Comparison of ENCODE assay signal across 1 cellular context in the genomic region with DNA sequence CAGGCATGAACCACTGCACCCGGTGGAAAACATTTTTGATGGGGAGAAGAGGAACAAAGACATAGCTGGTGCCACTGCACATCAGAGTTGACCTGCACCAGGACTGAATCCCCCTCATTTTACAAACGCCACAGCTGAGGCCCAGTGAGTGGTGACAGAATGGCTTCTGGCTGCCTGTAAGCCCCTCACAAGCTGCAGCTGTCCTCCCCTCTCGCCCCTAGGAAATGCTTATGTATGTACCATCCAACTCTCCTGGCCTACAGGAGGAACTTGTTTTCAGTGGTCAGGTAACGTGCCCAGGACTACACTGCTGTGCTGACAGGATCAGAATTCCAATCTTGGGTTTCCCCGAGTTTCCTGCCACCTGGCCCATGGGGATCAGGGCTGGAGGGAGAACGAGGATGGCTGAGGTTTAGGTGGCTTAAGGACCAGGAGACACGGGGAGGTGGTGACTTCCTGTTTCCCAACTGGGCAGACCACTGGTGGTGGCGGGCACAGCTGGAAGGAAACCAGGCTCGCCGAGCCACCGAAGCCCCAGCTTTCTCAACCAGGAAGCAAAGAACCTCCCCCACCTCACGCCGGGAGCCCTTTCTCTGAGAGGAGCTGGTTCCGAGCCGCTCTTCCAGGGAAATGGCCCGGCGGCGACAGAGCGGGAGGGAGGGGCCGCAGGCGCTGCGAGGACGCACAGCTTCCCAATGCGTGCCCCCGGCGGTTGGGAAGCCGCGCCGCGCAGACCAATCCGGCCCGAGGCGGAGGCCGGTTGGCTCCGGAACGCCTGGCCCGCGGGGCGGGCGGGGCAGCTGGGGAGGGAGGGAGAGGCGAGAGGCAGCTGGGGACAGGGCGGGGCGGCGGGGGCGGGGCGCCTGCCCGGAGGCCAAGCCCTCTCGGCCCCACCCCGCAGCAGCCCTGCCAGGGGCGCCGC.
TF ChIP-seq lines count a peak whose summit lies in the region.

No MANE protein-coding gene starts in this region.

TF ChIP-seq in K562, 482 proteins besides CTCF, POLR2A, EP300 and RAD21 (continued from another document and continues in another):
- TF ChIP-seq, protein P1, sequence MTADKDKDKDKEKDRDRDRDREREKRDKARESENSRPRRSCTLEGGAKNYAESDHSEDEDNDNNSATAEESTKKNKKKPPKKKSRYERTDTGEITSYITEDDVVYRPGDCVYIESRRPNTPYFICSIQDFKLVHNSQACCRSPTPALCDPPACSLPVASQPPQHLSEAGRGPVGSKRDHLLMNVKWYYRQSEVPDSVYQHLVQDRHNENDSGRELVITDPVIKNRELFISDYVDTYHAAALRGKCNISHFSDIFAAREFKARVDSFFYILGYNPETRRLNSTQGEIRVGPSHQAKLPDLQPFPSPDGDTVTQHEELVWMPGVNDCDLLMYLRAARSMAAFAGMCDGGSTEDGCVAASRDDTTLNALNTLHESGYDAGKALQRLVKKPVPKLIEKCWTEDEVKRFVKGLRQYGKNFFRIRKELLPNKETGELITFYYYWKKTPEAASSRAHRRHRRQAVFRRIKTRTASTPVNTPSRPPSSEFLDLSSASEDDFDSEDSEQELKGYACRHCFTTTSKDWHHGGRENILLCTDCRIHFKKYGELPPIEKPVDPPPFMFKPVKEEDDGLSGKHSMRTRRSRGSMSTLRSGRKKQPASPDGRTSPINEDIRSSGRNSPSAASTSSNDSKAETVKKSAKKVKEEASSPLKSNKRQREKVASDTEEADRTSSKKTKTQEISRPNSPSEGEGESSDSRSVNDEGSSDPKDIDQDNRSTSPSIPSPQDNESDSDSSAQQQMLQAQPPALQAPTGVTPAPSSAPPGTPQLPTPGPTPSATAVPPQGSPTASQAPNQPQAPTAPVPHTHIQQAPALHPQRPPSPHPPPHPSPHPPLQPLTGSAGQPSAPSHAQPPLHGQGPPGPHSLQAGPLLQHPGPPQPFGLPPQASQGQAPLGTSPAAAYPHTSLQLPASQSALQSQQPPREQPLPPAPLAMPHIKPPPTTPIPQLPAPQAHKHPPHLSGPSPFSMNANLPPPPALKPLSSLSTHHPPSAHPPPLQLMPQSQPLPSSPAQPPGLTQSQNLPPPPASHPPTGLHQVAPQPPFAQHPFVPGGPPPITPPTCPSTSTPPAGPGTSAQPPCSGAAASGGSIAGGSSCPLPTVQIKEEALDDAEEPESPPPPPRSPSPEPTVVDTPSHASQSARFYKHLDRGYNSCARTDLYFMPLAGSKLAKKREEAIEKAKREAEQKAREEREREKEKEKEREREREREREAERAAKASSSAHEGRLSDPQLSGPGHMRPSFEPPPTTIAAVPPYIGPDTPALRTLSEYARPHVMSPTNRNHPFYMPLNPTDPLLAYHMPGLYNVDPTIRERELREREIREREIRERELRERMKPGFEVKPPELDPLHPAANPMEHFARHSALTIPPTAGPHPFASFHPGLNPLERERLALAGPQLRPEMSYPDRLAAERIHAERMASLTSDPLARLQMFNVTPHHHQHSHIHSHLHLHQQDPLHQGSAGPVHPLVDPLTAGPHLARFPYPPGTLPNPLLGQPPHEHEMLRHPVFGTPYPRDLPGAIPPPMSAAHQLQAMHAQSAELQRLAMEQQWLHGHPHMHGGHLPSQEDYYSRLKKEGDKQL (CRISPR knock-in tag; IDR thresholded peaks at IDR 0.05; ENCODE audit: borderline replicate concordance), result no peak
- TF ChIP-seq, protein P2, sequence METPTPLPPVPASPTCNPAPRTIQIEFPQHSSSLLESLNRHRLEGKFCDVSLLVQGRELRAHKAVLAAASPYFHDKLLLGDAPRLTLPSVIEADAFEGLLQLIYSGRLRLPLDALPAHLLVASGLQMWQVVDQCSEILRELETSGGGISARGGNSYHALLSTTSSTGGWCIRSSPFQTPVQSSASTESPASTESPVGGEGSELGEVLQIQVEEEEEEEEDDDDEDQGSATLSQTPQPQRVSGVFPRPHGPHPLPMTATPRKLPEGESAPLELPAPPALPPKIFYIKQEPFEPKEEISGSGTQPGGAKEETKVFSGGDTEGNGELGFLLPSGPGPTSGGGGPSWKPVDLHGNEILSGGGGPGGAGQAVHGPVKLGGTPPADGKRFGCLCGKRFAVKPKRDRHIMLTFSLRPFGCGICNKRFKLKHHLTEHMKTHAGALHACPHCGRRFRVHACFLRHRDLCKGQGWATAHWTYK (CRISPR knock-in tag; IDR thresholded peaks at IDR 0.05), result peak; percentile 71; the same call in 1 of the 2 replicates
- TF ChIP-seq SREBF2 (CRISPR knock-in tag; IDR thresholded peaks at IDR 0.05) (no peak), MCM5 (IDR thresholded peaks at IDR 0.05; ENCODE audit: low read depth) (no peak), LCOR (CRISPR knock-in tag; IDR thresholded peaks at IDR 0.05) (no peak), HMGN3 (IDR thresholded peaks at IDR 0.05; ENCODE audit: borderline replicate concordance, extremely low read depth, insufficient read length, low read depth, low read length) (peak; percentile 73), ZNF134 (CRISPR knock-in tag; conservative IDR thresholded peaks at IDR 0.05) (no peak), ARID2 (IDR thresholded peaks at IDR 0.05) (no peak), ETV5 (CRISPR knock-in tag; IDR thresholded peaks at IDR 0.05; ENCODE audit: low read depth) (0 out of 2 replicates have a peak, but pooled peaks have one; percentile 10), MYC (IDR thresholded peaks at IDR 0.05; ENCODE audit: low read depth, low read length) (peak; percentile 58), MYC (CRISPR knock-in tag; IDR thresholded peaks at IDR 0.05; ENCODE audit: borderline replicate concordance, low read depth) (no peak), SUPT5H (IDR thresholded peaks at IDR 0.05) (peak; percentile 91), GABPB1 (CRISPR knock-in tag; IDR thresholded peaks at IDR 0.05) (peak; percentile 22; the same call in 1 of the 2 replicates), KLF13 (tag; IDR thresholded peaks at IDR 0.05; ENCODE audit: borderline replicate concordance, low read depth) (no peak), FOXJ3 (CRISPR knock-in tag; IDR thresholded peaks at IDR 0.05) (no peak), POLR3A (IDR thresholded peaks at IDR 0.05; ENCODE audit: borderline replicate concordance, extremely low read depth, insufficient read depth, insufficient read length) (no peak), ZNF76 (CRISPR knock-in tag; IDR thresholded peaks at IDR 0.05; ENCODE audit: borderline replicate concordance) (peak; percentile 83), SIN3A (IDR thresholded peaks at IDR 0.05; ENCODE audit: borderline replicate concordance in 2 of 2, control insufficient read depth in 1 of 2, low read depth in 2 of 2, low read length in 2 of 2) (0 out of 4 replicates have a peak, but pooled peaks have one; percentile 21 to 41), ELF2 (CRISPR knock-in tag; IDR thresholded peaks at IDR 0.05) (0 out of 2 replicates have a peak, but pooled peaks have one; percentile 49), CHD1 (IDR thresholded peaks at IDR 0.05; ENCODE audit: low read length) (no peak), XRCC5 (IDR thresholded peaks at IDR 0.05; ENCODE audit: low read depth, low read length) (0 out of 2 replicates have a peak, but pooled peaks have one; percentile 36), HDGF (IDR thresholded peaks at IDR 0.05) (no peak; the same call in 1 of the 2 replicates), NFIC (IDR thresholded peaks at IDR 0.05) (peak; percentile 8; the same call in 1 of the 2 replicates), ZFP36 (IDR thresholded peaks at IDR 0.05; ENCODE audit: low read depth, low read length, partially characterized antibody) (no peak), HNRNPH1 (optimal IDR thresholded peaks at IDR 0.05; ENCODE audit: low read depth, low read length) (no peak), GATAD2B (IDR thresholded peaks at IDR 0.05; ENCODE audit: borderline replicate concordance) (0 out of 2 replicates have a peak, but pooled peaks have one; percentile 19), CCNT2 (IDR thresholded peaks at IDR 0.05; ENCODE audit: borderline replicate concordance, extremely low read depth, insufficient read length, low read depth, low read length) (peak; percentile 93), NBN (IDR thresholded peaks at IDR 0.05; ENCODE audit: low read depth) (0 out of 2 replicates have a peak, but pooled peaks have one; percentile 48), SMAD4 (CRISPR knock-in tag; conservative IDR thresholded peaks at IDR 0.05) (peak; percentile 30; the same call in 1 of the 2 replicates), HSF4 (CRISPR knock-in tag; IDR thresholded peaks at IDR 0.05; ENCODE audit: borderline replicate concordance) (no peak), HNRNPLL (IDR thresholded peaks at IDR 0.05; ENCODE audit: low read depth, low read length, poor library complexity, severe bottlenecking) (no peak), ELF4 (CRISPR knock-in tag; IDR thresholded peaks at IDR 0.05) (peak; percentile 80), SIX5 (IDR thresholded peaks at IDR 0.05; ENCODE audit: borderline replicate concordance in 1 of 2, insufficient read depth in 1 of 2, low read depth in 1 of 2, low read length in 2 of 2) (no peak), FOXK2 (conservative IDR thresholded peaks at IDR 0.05 in 1 of 2, IDR thresholded peaks at IDR 0.05 in 1 of 2; ENCODE audit: low read depth in 2 of 2) (peak in 1 of 2 experiments; percentile 25; a peak in 1 of 4 replicates)
- TF ChIP-seq, protein P3, sequence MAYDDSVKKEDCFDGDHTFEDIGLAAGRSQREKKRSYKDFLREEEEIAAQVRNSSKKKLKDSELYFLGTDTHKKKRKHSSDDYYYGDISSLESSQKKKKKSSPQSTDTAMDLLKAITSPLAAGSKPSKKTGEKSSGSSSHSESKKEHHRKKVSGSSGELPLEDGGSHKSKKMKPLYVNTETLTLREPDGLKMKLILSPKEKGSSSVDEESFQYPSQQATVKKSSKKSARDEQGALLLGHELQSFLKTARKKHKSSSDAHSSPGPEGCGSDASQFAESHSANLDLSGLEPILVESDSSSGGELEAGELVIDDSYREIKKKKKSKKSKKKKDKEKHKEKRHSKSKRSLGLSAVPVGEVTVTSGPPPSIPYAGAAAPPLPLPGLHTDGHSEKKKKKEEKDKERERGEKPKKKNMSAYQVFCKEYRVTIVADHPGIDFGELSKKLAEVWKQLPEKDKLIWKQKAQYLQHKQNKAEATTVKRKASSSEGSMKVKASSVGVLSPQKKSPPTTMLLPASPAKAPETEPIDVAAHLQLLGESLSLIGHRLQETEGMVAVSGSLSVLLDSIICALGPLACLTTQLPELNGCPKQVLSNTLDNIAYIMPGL (CRISPR knock-in tag; IDR thresholded peaks at IDR 0.05), result no peak
- TF ChIP-seq, protein P4, sequence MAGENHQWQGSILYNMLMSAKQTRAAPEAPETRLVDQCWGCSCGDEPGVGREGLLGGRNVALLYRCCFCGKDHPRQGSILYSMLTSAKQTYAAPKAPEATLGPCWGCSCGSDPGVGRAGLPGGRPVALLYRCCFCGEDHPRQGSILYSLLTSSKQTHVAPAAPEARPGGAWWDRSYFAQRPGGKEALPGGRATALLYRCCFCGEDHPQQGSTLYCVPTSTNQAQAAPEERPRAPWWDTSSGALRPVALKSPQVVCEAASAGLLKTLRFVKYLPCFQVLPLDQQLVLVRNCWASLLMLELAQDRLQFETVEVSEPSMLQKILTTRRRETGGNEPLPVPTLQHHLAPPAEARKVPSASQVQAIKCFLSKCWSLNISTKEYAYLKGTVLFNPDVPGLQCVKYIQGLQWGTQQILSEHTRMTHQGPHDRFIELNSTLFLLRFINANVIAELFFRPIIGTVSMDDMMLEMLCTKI (IDR thresholded peaks at IDR 0.05; ENCODE audit: partially characterized antibody), result no peak
- TF ChIP-seq, protein P5, sequence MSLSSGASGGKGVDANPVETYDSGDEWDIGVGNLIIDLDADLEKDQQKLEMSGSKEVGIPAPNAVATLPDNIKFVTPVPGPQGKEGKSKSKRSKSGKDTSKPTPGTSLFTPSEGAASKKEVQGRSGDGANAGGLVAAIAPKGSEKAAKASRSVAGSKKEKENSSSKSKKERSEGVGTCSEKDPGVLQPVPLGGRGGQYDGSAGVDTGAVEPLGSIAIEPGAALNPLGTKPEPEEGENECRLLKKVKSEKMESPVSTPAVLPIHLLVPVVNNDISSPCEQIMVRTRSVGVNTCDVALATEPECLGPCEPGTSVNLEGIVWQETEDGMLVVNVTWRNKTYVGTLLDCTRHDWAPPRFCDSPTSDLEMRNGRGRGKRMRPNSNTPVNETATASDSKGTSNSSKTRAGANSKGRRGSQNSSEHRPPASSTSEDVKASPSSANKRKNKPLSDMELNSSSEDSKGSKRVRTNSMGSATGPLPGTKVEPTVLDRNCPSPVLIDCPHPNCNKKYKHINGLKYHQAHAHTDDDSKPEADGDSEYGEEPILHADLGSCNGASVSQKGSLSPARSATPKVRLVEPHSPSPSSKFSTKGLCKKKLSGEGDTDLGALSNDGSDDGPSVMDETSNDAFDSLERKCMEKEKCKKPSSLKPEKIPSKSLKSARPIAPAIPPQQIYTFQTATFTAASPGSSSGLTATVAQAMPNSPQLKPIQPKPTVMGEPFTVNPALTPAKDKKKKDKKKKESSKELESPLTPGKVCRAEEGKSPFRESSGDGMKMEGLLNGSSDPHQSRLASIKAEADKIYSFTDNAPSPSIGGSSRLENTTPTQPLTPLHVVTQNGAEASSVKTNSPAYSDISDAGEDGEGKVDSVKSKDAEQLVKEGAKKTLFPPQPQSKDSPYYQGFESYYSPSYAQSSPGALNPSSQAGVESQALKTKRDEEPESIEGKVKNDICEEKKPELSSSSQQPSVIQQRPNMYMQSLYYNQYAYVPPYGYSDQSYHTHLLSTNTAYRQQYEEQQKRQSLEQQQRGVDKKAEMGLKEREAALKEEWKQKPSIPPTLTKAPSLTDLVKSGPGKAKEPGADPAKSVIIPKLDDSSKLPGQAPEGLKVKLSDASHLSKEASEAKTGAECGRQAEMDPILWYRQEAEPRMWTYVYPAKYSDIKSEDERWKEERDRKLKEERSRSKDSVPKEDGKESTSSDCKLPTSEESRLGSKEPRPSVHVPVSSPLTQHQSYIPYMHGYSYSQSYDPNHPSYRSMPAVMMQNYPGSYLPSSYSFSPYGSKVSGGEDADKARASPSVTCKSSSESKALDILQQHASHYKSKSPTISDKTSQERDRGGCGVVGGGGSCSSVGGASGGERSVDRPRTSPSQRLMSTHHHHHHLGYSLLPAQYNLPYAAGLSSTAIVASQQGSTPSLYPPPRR (CRISPR knock-in tag; IDR thresholded peaks at IDR 0.05; ENCODE audit: borderline replicate concordance), result no peak
- TF ChIP-seq, protein P6, sequence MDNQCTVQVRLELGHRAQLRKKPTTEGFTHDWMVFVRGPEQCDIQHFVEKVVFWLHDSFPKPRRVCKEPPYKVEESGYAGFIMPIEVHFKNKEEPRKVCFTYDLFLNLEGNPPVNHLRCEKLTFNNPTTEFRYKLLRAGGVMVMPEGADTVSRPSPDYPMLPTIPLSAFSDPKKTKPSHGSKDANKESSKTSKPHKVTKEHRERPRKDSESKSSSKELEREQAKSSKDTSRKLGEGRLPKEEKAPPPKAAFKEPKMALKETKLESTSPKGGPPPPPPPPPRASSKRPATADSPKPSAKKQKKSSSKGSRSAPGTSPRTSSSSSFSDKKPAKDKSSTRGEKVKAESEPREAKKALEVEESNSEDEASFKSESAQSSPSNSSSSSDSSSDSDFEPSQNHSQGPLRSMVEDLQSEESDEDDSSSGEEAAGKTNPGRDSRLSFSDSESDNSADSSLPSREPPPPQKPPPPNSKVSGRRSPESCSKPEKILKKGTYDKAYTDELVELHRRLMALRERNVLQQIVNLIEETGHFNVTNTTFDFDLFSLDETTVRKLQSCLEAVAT (IDR thresholded peaks at IDR 0.05), result 0 out of 4 replicates have a peak, but pooled peaks of 1 of the 2 experiments have one; percentile 36
- TF ChIP-seq, protein P7, sequence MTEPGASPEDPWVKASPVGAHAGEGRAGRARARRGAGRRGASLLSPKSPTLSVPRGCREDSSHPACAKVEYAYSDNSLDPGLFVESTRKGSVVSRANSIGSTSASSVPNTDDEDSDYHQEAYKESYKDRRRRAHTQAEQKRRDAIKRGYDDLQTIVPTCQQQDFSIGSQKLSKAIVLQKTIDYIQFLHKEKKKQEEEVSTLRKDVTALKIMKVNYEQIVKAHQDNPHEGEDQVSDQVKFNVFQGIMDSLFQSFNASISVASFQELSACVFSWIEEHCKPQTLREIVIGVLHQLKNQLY (CRISPR knock-in tag; conservative IDR thresholded peaks at IDR 0.05), result 0 out of 4 replicates have a peak, but pooled peaks of 1 of the 2 experiments have one; percentile 20
